Comparison of ENCODE assay signal across 9 cellular contexts in genomic region chr12:106135781-106136180, GRCh38. TPM values are rescaled to one million over a fixed set of nuclear protein-coding genes. Genes with fewer than 3 reads are reported as not detected.
A peak's percentile ranks its signal among the peaks of the same experiment; 100 is the strongest.
DNase-seq lines count a peak whose midpoint lies in the region; ATAC-seq and TF ChIP-seq lines count a peak whose summit lies in the region.
"Had no signal": no experiment of that assay in that cellular context is flagged by ENCODE, and none has a peak within 500 bp of the region (broad histone marks: within the 10 kb centered on the region; RNA-seq: fewer than 3 reads in every experiment).

No MANE protein-coding gene starts in this region.

- no peak overlapping the region for H3K27ac ChIP-seq in CD8-positive, alpha-beta T cell (ENCODE audit: low read depth, low read length)
- peak overlapping the region; percentile 5 to 87 (median 40) for H3K27ac ChIP-seq in esophagus muscularis mucosa (replicated peaks in 1 of 4)

- no peak for TF ChIP-seq CTCF in CD8-positive, alpha-beta T cell (IDR thresholded peaks at IDR 0.05)
- TF ChIP-seq CTCF in esophagus muscularis mucosa (IDR thresholded peaks at IDR 0.05): no peak
- no peak for TF ChIP-seq CTCF in osteocyte (IDR thresholded peaks at IDR 0.05)

- no peaks in the 10 kb centered on the region for H3K36me3 ChIP-seq in CD8-positive, alpha-beta T cell (ENCODE audit: insufficient read depth, low read length)
- H3K36me3 ChIP-seq in NT2/D1 (ENCODE audit: insufficient read depth, insufficient read length, low read length) (peaks cover 37% of the 10 kb centered on the region), esophagus muscularis mucosa (no peaks in the 10 kb centered on the region)

- H3K9ac ChIP-seq in NT2/D1 (ENCODE audit: insufficient read length, low read depth): peak overlapping the region; percentile 36

- no peaks in the 10 kb centered on the region for H3K36me3 Mint-ChIP-seq in CD8-positive, alpha-beta T cell
- H3K36me3 Mint-ChIP-seq in osteocyte (ENCODE audit: unreplicated experiment): no peaks in the 10 kb centered on the region

- ATAC-seq in CD8-positive, alpha-beta T cell: no peak
- no peak for ATAC-seq in GM21367 (IDR thresholded peaks at IDR 0.05; ENCODE audit: unreplicated experiment)
- ATAC-seq in HG03571 (IDR thresholded peaks at IDR 0.05; ENCODE audit: unreplicated experiment): no peak

- no peak for DNase-seq in CD8-positive, alpha-beta T cell
- DNase-seq in NT2/D1 (ENCODE audit: low read depth, low spot score) (no peak), esophagus muscularis mucosa (ENCODE audit: extremely low spot score) (no peak), osteocyte (ENCODE audit: extremely low spot score, unreplicated experiment) (no peak), posterior cingulate gyrus (no peak), DMS153 treated with DMSO at 0.1 percent for 48 hours (lab: John Stamatoyannopoulos, UW; ENCODE audit: unreplicated experiment) (no peak)

- no peaks in the 10 kb centered on the region for H3K9me3 Mint-ChIP-seq in CD8-positive, alpha-beta T cell
- H3K9me3 Mint-ChIP-seq in osteocyte (ENCODE audit: unreplicated experiment): no peaks in the 10 kb centered on the region
- H3K9me3 Mint-ChIP-seq: activated T-cell treated with anti-CD3 and anti-CD28 coated beads, Interleukin-2, amount 50 U/mL, for 24 hours had no signal

- TF ChIP-seq POLR2A in esophagus muscularis mucosa (IDR thresholded peaks at IDR 0.05; ENCODE audit: low read depth): no peak

- peaks cover 13% of the 10 kb centered on the region for H3K4me1 ChIP-seq in CD8-positive, alpha-beta T cell (ENCODE audit: insufficient read depth, low read length)
- H3K4me1 ChIP-seq in NT2/D1 (ENCODE audit: insufficient read depth, insufficient read length) (peaks cover 8% of the 10 kb centered on the region), esophagus muscularis mucosa (peaks cover 50 to 88% (median 81%) of the 10 kb centered on the region in 4 donors)

- 22% methylated on average over 4 of the region's 4 CpGs for WGBS in esophagus muscularis mucosa

- no peak overlapping the region for H3K4me3 Mint-ChIP-seq in CD8-positive, alpha-beta T cell
- peak overlapping the region; percentile 92 for H3K4me3 Mint-ChIP-seq in osteocyte (ENCODE audit: unreplicated experiment)
- H3K4me3 Mint-ChIP-seq: activated T-cell treated with anti-CD3 and anti-CD28 coated beads, Interleukin-2, amount 50 U/mL, for 24 hours had no signal

- no peak for TF ChIP-seq EP300 in esophagus muscularis mucosa (IDR thresholded peaks at IDR 0.05)

- intact Hi-C loops in CD8-positive, alpha-beta T cell (cut with DNase I, micrococcal nuclease): loop anchor here in 1 of 2 experiments (1.0 to 10.0 kb wide), 2 partner anchors 715 to 1931 kb away; no protein-coding TSS in a partner anchor
- intact Hi-C loops in esophagus muscularis mucosa (cut with DNase I): loop anchor here (2.0 to 5.0 kb wide), 2 partner anchors 431 to 713 kb away; no protein-coding TSS in a partner anchor
- intact Hi-C loops in posterior cingulate gyrus (cut with DNase I): loop anchor here (1.0 to 10.0 kb wide), 5 partner anchors 38 to 715 kb away; partner anchors contain the start of gene TCP11L2

- H3K27ac Mint-ChIP-seq in CD8-positive, alpha-beta T cell: no peak overlapping the region
- H3K27ac Mint-ChIP-seq in osteocyte (ENCODE audit: unreplicated experiment): peak overlapping the region; percentile 82
- H3K27ac Mint-ChIP-seq: activated T-cell treated with anti-CD3 and anti-CD28 coated beads, Interleukin-2, amount 50 U/mL, for 24 hours had no signal

- peaks cover 57% of the 10 kb centered on the region for H3K27me3 Mint-ChIP-seq in CD8-positive, alpha-beta T cell (ENCODE audit: low read depth)
- H3K27me3 Mint-ChIP-seq in osteocyte (ENCODE audit: unreplicated experiment): no peaks in the 10 kb centered on the region

- peak overlapping the region; percentile 22 for H3K4me3 ChIP-seq in CD8-positive, alpha-beta T cell (ENCODE audit: low read depth, low read length)
- H3K4me3 ChIP-seq in NT2/D1 (ENCODE audit: insufficient read length, low read depth) (peak overlapping the region; percentile 0), esophagus muscularis mucosa (peak overlapping the region; percentile 73 to 86 (median 80))

- no peaks in the 10 kb centered on the region for H3K9me3 ChIP-seq in CD8-positive, alpha-beta T cell (ENCODE audit: low read length)
- H3K9me3 ChIP-seq in NT2/D1 (ENCODE audit: insufficient read depth, low read length): no peaks in the 10 kb centered on the region
- no peaks in the 10 kb centered on the region for H3K9me3 ChIP-seq in esophagus muscularis mucosa

- H3K4me1 Mint-ChIP-seq in CD8-positive, alpha-beta T cell (ENCODE audit: low read depth): peaks cover 15% of the 10 kb centered on the region
- peaks cover 81% of the 10 kb centered on the region for H3K4me1 Mint-ChIP-seq in osteocyte (ENCODE audit: unreplicated experiment)

- POLR2A ChIA-PET in CD8-positive, alpha-beta T cell (lab: Charles Lee): interaction anchor here (1.2 kb wide), 1 partner anchor 715 kb away, joined by 3 read pairs; no protein-coding TSS in a partner anchor

- peaks cover 25% of the 10 kb centered on the region for H3K27me3 ChIP-seq in CD8-positive, alpha-beta T cell (ENCODE audit: insufficient read depth, low read length)
- H3K27me3 ChIP-seq in NT2/D1 (ENCODE audit: insufficient read depth, insufficient read length) (no peaks in the 10 kb centered on the region), esophagus muscularis mucosa (peaks cover 0 to 14% (median 0%) of the 10 kb centered on the region in 4 donors)

- CTCF ChIA-PET in CD8-positive, alpha-beta T cell (lab: Charles Lee): interaction anchor here (0.8 to 5.8 kb wide), 16 partner anchors 10 to 716 kb away, joined by 3 to 60 read pairs (median 6); no protein-coding TSS in a partner anchor

RNA-seq across cellular contexts. Expression of gene NUAK1, which starts 3.0 kb away (rescaled TPM):
- total RNA-seq in CD8-positive, alpha-beta T cell: 1 to 10 TPM in 1 of 2 experiments, under 1 TPM in 1; 0.65 to 1.1 TPM
- 10 to 100 TPM in 2 of 4 donors, 1 to 10 TPM in 2; 7.1 to 19.8 (median 10.7) TPM for total RNA-seq in esophagus muscularis mucosa
- total RNA-seq in osteocyte: 20.2 and 21.1 TPM in 2 replicates

Comparison
In these comparisons a context has a peak if more than half of its experiments do, and no peak if none do; other contexts are left out.
1. H3K4me3 ChIP-seq: peak in every context shown above with its lines; median percentile 80 in esophagus muscularis mucosa; 22 in CD8-positive, alpha-beta T cell; 0 in NT2/D1.